Comparison of ENCODE assay signal across 8 cellular contexts in genomic region chr17:48544356-48545021, GRCh38. TPM values are rescaled to one million over a fixed set of nuclear protein-coding genes. Genes with fewer than 3 reads are reported as not detected.
A peak's percentile ranks its signal among the peaks of the same experiment; 100 is the strongest.
DNase-seq lines count a peak whose midpoint lies in the region; ATAC-seq, FAIRE-seq and TF ChIP-seq lines count a peak whose summit lies in the region.

No MANE protein-coding gene starts in this region.

- peaks cover 5% of the 10 kb centered on the region for H3K4me1 Mint-ChIP-seq in astrocyte (ENCODE audit: low read depth, unreplicated experiment)

- peak overlapping the region; percentile 95 for H3K27ac ChIP-seq in astrocyte (ENCODE audit: low read depth, low read length)

- peaks cover 68% of the 10 kb centered on the region for H3K79me2 ChIP-seq in astrocyte (ENCODE audit: insufficient read depth, low read length)

- H3K36me3 Mint-ChIP-seq in astrocyte (ENCODE audit: low read depth, unreplicated experiment): peaks cover 2% of the 10 kb centered on the region

- H3K9ac ChIP-seq in astrocyte (ENCODE audit: low read length): peak overlapping the region; percentile 96

- ATAC-seq in GM18517 (IDR thresholded peaks at IDR 0.05; ENCODE audit: unreplicated experiment) (no peak), HG03460 (IDR thresholded peaks at IDR 0.05; ENCODE audit: unreplicated experiment) (no peak)

- H3K27me3 Mint-ChIP-seq in astrocyte (ENCODE audit: low read depth, unreplicated experiment): peaks cover 85% of the 10 kb centered on the region

- H3K4me3 ChIP-seq in astrocyte (ENCODE audit: insufficient read depth, low read depth, low read length): peak overlapping the region; percentile 84

- H2AFZ ChIP-seq in astrocyte (ENCODE audit: low read depth, low read length): no peak overlapping the region

- peak overlapping the region; percentile 85 for H3K4me3 Mint-ChIP-seq in astrocyte (ENCODE audit: unreplicated experiment)

- H3K4me1 ChIP-seq in astrocyte (ENCODE audit: insufficient read depth, low read length): peaks cover 39% of the 10 kb centered on the region

- FAIRE-seq in astrocyte (lab: Jason Lieb, UNC): no peak

- no peak for TF ChIP-seq CTCF in astrocyte (IDR thresholded peaks at IDR 0.05; ENCODE audit: insufficient read depth, low read depth, low read length)

- peaks cover 36% of the 10 kb centered on the region for H3K27me3 ChIP-seq in astrocyte (ENCODE audit: insufficient read depth, low read length)

- H3K9me3 Mint-ChIP-seq in astrocyte (ENCODE audit: unreplicated experiment): peaks cover 10% of the 10 kb centered on the region

- peak overlapping the region; percentile 83 for H3K4me2 ChIP-seq in astrocyte (ENCODE audit: low read length)

- H3K9me3 ChIP-seq in astrocyte (ENCODE audit: insufficient read depth, low read depth, low read length): no peaks in the 10 kb centered on the region

- no peaks in the 10 kb centered on the region for H4K20me1 ChIP-seq in astrocyte (ENCODE audit: insufficient read depth, low read length)

- DNase-seq in GDM1 (lab: John Stamatoyannopoulos, UW): peak; percentile 22
- DNase-seq in NCI-H748 treated with DMSO at 0.1 percent for 48 hours (lab: John Stamatoyannopoulos, UW): peak; percentile 55
- peak; percentile 91 for DNase-seq in astrocyte (ENCODE audit: low read depth)
- DNase-seq in islet precursor cell: peak; percentile 93
- DNase-seq in stimulated activated CD4-positive, alpha-beta T cell treated with anti-CD3 and anti-CD28 coated beads, Interleukin-2, amount 100 ng/mL, for 24 hours: peak; percentile 50 to 54
- DNase-seq in NCI-H187 treated with DMSO at 0.1 percent for 48 hours (lab: John Stamatoyannopoulos, UW): no peak

- H3K27ac Mint-ChIP-seq in astrocyte (ENCODE audit: unreplicated experiment): peak overlapping the region; percentile 94

- no peaks in the 10 kb centered on the region for H3K36me3 ChIP-seq in astrocyte (ENCODE audit: insufficient read depth, low read length)

RNA-seq across cellular contexts. Expression of gene HOXB2, which starts 0.4 kb away (rescaled TPM):
- total RNA-seq in astrocyte: 0.41 and 1.8 TPM in 2 replicates

RNA-seq across cellular contexts. Expression of gene HOXB1, which starts 13.7 kb away (rescaled TPM):
- total RNA-seq in astrocyte: not detected in 2 replicates

RNA-seq across cellular contexts. Expression of gene HOXB4, which starts 33.7 kb away (rescaled TPM):
- not detected in 2 replicates for total RNA-seq in astrocyte

RNA-seq across cellular contexts. Expression of gene HOXB3, which starts 45.6 kb away (rescaled TPM):
- total RNA-seq in astrocyte: not detected in 2 replicates

RNA-seq across cellular contexts. Expression of gene HOXB5, which starts 49.1 kb away (rescaled TPM):
- total RNA-seq in astrocyte: not detected in 2 replicates
